Comparison of ENCODE assay signal across 15 cellular contexts in the genomic region with DNA sequence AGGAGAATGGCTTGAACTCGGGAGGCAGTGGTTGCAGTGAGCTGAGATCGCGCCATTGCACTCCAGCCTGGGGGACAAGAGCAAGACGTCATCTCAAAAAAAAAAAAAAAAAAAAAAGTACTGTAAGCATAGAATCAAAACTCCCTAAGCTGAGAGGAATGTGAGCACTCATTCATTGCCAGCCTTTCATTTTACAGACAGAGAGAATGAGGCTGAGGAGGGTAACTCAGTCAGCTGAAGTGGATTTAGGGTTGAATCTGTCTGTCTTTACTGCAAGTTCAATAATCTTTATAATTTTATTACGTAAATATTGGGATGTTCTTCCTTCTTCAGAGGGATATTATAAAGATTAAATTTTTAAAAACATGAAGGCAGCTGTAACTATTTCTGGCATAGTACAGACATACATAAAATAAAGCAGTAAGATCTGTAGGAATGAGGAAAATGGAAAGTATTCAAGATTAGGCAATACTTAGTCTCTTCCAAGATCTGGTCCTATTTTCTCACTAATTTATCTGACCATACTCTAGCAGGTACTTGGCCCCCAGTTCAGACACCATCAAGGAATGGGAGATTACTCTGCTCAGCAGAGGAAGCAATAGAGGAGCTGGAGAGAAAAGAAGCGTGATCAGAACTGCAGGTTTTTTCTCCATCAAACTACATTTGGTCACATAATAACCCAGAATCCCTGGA. TPM values are rescaled to one million over a fixed set of nuclear protein-coding genes. Genes with fewer than 3 reads are reported as not detected.
DNase-seq lines count a peak whose midpoint lies in the region; ATAC-seq and TF ChIP-seq lines count a peak whose summit lies in the region.
"Had no signal": no experiment of that assay in that cellular context is flagged by ENCODE, and none has a peak within 500 bp of the region (broad histone marks: within the 10 kb centered on the region; RNA-seq: fewer than 3 reads in every experiment).

No MANE protein-coding gene starts in this region.

- no peak overlapping the region for H3K4me3 ChIP-seq in AG10803 (ENCODE audit: low read length)
- no peak overlapping the region for H3K4me3 ChIP-seq in fibroblast of villous mesenchyme (ENCODE audit: low read depth, low read length)
- H3K4me3 ChIP-seq: BLaER1 treated with 17β-estradiol and CSF1 and Interleukin-3, amounts not matched to agents 10 nM and 100 nM; HAP-1 had no signal

- H3K9me3 Mint-ChIP-seq in natural killer cell treated with Interleukin-12 subunit alpha and Interleukin-12 subunit beta and Interleukin-15 and Interleukin-18, amount 100 ng/mL, for 72 hours = no peaks in the 10 kb centered on the region
- no peaks in the 10 kb centered on the region for H3K9me3 Mint-ChIP-seq in activated T-cell treated with anti-CD3 and anti-CD28 coated beads, Interleukin-2, amount 50 U/mL, for 24 hours

- H3K4me3 Mint-ChIP-seq in natural killer cell treated with Interleukin-12 subunit alpha and Interleukin-12 subunit beta and Interleukin-15 and Interleukin-18, amount 100 ng/mL, for 72 hours = no peak overlapping the region
- no peak overlapping the region for H3K4me3 Mint-ChIP-seq in activated T-cell treated with anti-CD3 and anti-CD28 coated beads, Interleukin-2, amount 50 U/mL, for 24 hours
- H3K4me3 Mint-ChIP-seq: CD4-positive, CD25-positive, alpha-beta regulatory T cell had no signal

- peaks cover 7 to 9% of the 10 kb centered on the region in 2 donors for H3K4me1 Mint-ChIP-seq in natural killer cell treated with Interleukin-12 subunit alpha and Interleukin-12 subunit beta and Interleukin-15 and Interleukin-18, amount 100 ng/mL, for 72 hours (ENCODE audit: low read depth in 2 of 2)
- H3K4me1 Mint-ChIP-seq in activated T-cell treated with anti-CD3 and anti-CD28 coated beads, Interleukin-2, amount 50 U/mL, for 24 hours (ENCODE audit: low read depth) = no peaks in the 10 kb centered on the region
- H3K4me1 Mint-ChIP-seq: CD4-positive, CD25-positive, alpha-beta regulatory T cell had no signal

- no peaks in the 10 kb centered on the region for H3K36me3 Mint-ChIP-seq in natural killer cell treated with Interleukin-12 subunit alpha and Interleukin-12 subunit beta and Interleukin-15 and Interleukin-18, amount 100 ng/mL, for 72 hours
- no peaks in the 10 kb centered on the region for H3K36me3 Mint-ChIP-seq in activated T-cell treated with anti-CD3 and anti-CD28 coated beads, Interleukin-2, amount 50 U/mL, for 24 hours (ENCODE audit: low read depth)
- H3K36me3 Mint-ChIP-seq: CD4-positive, CD25-positive, alpha-beta regulatory T cell had no signal

- no peak overlapping the region for H3K27ac Mint-ChIP-seq in natural killer cell treated with Interleukin-12 subunit alpha and Interleukin-12 subunit beta and Interleukin-15 and Interleukin-18, amount 100 ng/mL, for 72 hours
- H3K27ac Mint-ChIP-seq in activated T-cell treated with anti-CD3 and anti-CD28 coated beads, Interleukin-2, amount 50 U/mL, for 24 hours = no peak overlapping the region
- H3K27ac Mint-ChIP-seq: CD4-positive, CD25-positive, alpha-beta regulatory T cell had no signal

- ATAC-seq in omental fat pad (ENCODE audit: low FRiP score) = peak; percentile 82
- ATAC-seq in natural killer cell treated with Interleukin-12 subunit alpha and Interleukin-12 subunit beta and Interleukin-15 and Interleukin-18, amount 100 ng/mL, for 72 hours = no peak

- DNase-seq in AG10803 (ENCODE audit: low read depth) (peak; percentile 6), amniotic epithelial cell (ENCODE audit: low read depth) (peak; percentile 75), fibroblast of villous mesenchyme (ENCODE audit: low read depth) (peak; percentile 57), omental fat pad (ENCODE audit: low spot score) (no peak), cerebellum (ENCODE audit: low spot score) (no peak)
- no peak for DNase-seq in natural killer cell treated with Interleukin-12 subunit alpha and Interleukin-12 subunit beta and Interleukin-15 and Interleukin-18, amount 100 ng/mL, for 72 hours (ENCODE audit: low spot score)
- DNase-seq in activated T-cell treated with anti-CD3 and anti-CD28 coated beads, Interleukin-2, amount 50 U/mL, for 24 hours = no peak
- DNase-seq: 8988T; CD4-positive, CD25-positive, alpha-beta regulatory T cell; DMS53; GF-D8 had no signal

- peaks cover 11 to 14% of the 10 kb centered on the region in 2 donors for H3K27me3 Mint-ChIP-seq in natural killer cell treated with Interleukin-12 subunit alpha and Interleukin-12 subunit beta and Interleukin-15 and Interleukin-18, amount 100 ng/mL, for 72 hours
- peaks cover 26% of the 10 kb centered on the region for H3K27me3 Mint-ChIP-seq in activated T-cell treated with anti-CD3 and anti-CD28 coated beads, Interleukin-2, amount 50 U/mL, for 24 hours

- TF ChIP-seq CTCF in AG10803 (conservative IDR thresholded peaks at IDR 0.05; ENCODE audit: low read length) (no peak), fibroblast of villous mesenchyme (IDR thresholded peaks at IDR 0.05; ENCODE audit: insufficient read depth, low read depth, low read length) (no peak), omental fat pad (IDR thresholded peaks at IDR 0.05) (no peak)

RNA-seq across cellular contexts. Expression of a gene that starts 24.1 kb away (rescaled TPM):
- total RNA-seq in fibroblast of villous mesenchyme (not detected in 2 replicates), omental fat pad (10 to 100 TPM in 2 of 4 donors, 1 to 10 TPM in 2; 7.4 to 27.0 (median 17.9) TPM), cerebellum (1.4 TPM)
- not detected for total RNA-seq in natural killer cell treated with Interleukin-12 subunit alpha and Interleukin-12 subunit beta and Interleukin-15 and Interleukin-18, amount 100 ng/mL, for 72 hours
- total RNA-seq: CD4-positive, CD25-positive, alpha-beta regulatory T cell; H1; HT1080 had no signal

RNA-seq across cellular contexts. Expression of a gene that starts 26.1 kb away (rescaled TPM):
- total RNA-seq in fibroblast of villous mesenchyme (not detected in 2 replicates), omental fat pad (not detected), cerebellum (not detected)
- total RNA-seq in natural killer cell treated with Interleukin-12 subunit alpha and Interleukin-12 subunit beta and Interleukin-15 and Interleukin-18, amount 100 ng/mL, for 72 hours = not detected
- total RNA-seq: CD4-positive, CD25-positive, alpha-beta regulatory T cell; H1; HT1080 had no signal

RNA-seq across cellular contexts. Expression of a gene that starts 35.1 kb away (rescaled TPM):
- total RNA-seq in fibroblast of villous mesenchyme (not detected in 2 replicates), omental fat pad (not detected), cerebellum (not detected)
- total RNA-seq in natural killer cell treated with Interleukin-12 subunit alpha and Interleukin-12 subunit beta and Interleukin-15 and Interleukin-18, amount 100 ng/mL, for 72 hours = not detected
- total RNA-seq: CD4-positive, CD25-positive, alpha-beta regulatory T cell; H1; HT1080 had no signal

RNA-seq across cellular contexts. Expression of a gene that starts 52.5 kb away (rescaled TPM):
- total RNA-seq in fibroblast of villous mesenchyme = not detected in 2 replicates
- total RNA-seq in omental fat pad = not detected
- not detected for total RNA-seq in cerebellum
- not detected for total RNA-seq in natural killer cell treated with Interleukin-12 subunit alpha and Interleukin-12 subunit beta and Interleukin-15 and Interleukin-18, amount 100 ng/mL, for 72 hours
- total RNA-seq: CD4-positive, CD25-positive, alpha-beta regulatory T cell; H1; HT1080 had no signal

Comparison
In these comparisons a context has a peak if more than half of its experiments do, and no peak if none do; other contexts are left out.
1. DNase-seq: peak in AG10803 (single experiment), amniotic epithelial cell (single experiment) and fibroblast of villous mesenchyme (single experiment); none in omental fat pad (single experiment), cerebellum (single experiment), natural killer cell treated with Interleukin-12 subunit alpha and Interleukin-12 subunit beta and Interleukin-15 and Interleukin-18, amount 100 ng/mL, for 72 hours (single experiment) and activated T-cell treated with anti-CD3 and anti-CD28 coated beads, Interleukin-2, amount 50 U/mL, for 24 hours (single experiment).